11 cellular contexts compared by ENCODE assay signal in genomic region chr20:46695888-46696287, GRCh38. TPM values are rescaled to one million over a fixed set of nuclear protein-coding genes. Genes with fewer than 3 reads are reported as not detected.
DNase-seq lines count a peak whose midpoint lies in the region; ATAC-seq, FAIRE-seq and TF ChIP-seq lines count a peak whose summit lies in the region.
"Had no signal": no experiment of that assay in that cellular context is flagged by ENCODE, and none has a peak within 500 bp of the region (broad histone marks: within the 10 kb centered on the region; RNA-seq: fewer than 3 reads in every experiment).

No MANE protein-coding gene starts in this region.

- peaks cover 14% of the 10 kb centered on the region for H3K4me1 Mint-ChIP-seq in astrocyte (ENCODE audit: low read depth, unreplicated experiment)
- H3K4me1 Mint-ChIP-seq in neural crest cell: peaks cover 61% of the 10 kb centered on the region

- peaks cover 2% of the 10 kb centered on the region for H3K27me3 ChIP-seq in astrocyte (ENCODE audit: insufficient read depth, low read length)

- H3K27ac Mint-ChIP-seq in astrocyte (ENCODE audit: unreplicated experiment) (peak overlapping the region; percentile 59), neural crest cell (ENCODE audit: unreplicated experiment) (peak overlapping the region; percentile 98)
- H3K27ac Mint-ChIP-seq: activated naive CD8-positive, alpha-beta T cell treated with anti-CD3 and anti-CD28 coated beads, Interleukin-2, amount 10 ng/mL, durations not matched to agents 7 days and 5 days had no signal

- FAIRE-seq in astrocyte (lab: Jason Lieb, UNC): no peak
- FAIRE-seq: G401.6 had no signal

- H3K9ac ChIP-seq in astrocyte (ENCODE audit: low read length): no peak overlapping the region

- no peak for ATAC-seq in GM19023 (IDR thresholded peaks at IDR 0.05; ENCODE audit: unreplicated experiment)
- ATAC-seq: upper lobe of right lung had no signal

- TF ChIP-seq CTCF in astrocyte (IDR thresholded peaks at IDR 0.05; ENCODE audit: insufficient read depth, low read depth, low read length): no peak
- TF ChIP-seq CTCF in neural crest cell (conservative IDR thresholded peaks at IDR 0.05): no peak

- DNase-seq in GM03348 (ENCODE audit: low spot score) (peak; percentile 49), NCI-H146 treated with DMSO at 0.1 percent for 48 hours (lab: John Stamatoyannopoulos, UW; ENCODE audit: unreplicated experiment) (peak; percentile 73), astrocyte (ENCODE audit: low read depth) (peak; percentile 65), neural crest cell (ENCODE audit: low read depth, low spot score) (no peak), C1 segment of cervical spinal cord (lab: John Stamatoyannopoulos, UW) (no peak), Ammon's horn (ENCODE audit: low spot score) (no peak)
- DNase-seq: activated naive CD8-positive, alpha-beta T cell treated with anti-CD3 and anti-CD28 coated beads, Interleukin-2, amount 10 ng/mL, durations not matched to agents 7 days and 5 days; NCI-H1048; upper lobe of right lung had no signal

- H4K20me1 ChIP-seq in astrocyte (ENCODE audit: insufficient read depth, low read length): no peaks in the 10 kb centered on the region

- H3K9me3 Mint-ChIP-seq in astrocyte (ENCODE audit: unreplicated experiment) (peaks cover 7% of the 10 kb centered on the region), neural crest cell (peaks cover 10% of the 10 kb centered on the region)
- H3K9me3 Mint-ChIP-seq: activated naive CD8-positive, alpha-beta T cell treated with anti-CD3 and anti-CD28 coated beads, Interleukin-2, amount 10 ng/mL, durations not matched to agents 7 days and 5 days had no signal

- no peak overlapping the region for H3K27ac ChIP-seq in astrocyte (ENCODE audit: low read depth, low read length)
- H3K27ac ChIP-seq: upper lobe of right lung had no signal

- peaks cover 2% of the 10 kb centered on the region for H3K27me3 Mint-ChIP-seq in astrocyte (ENCODE audit: low read depth, unreplicated experiment)
- H3K27me3 Mint-ChIP-seq in neural crest cell (ENCODE audit: low read depth): no peaks in the 10 kb centered on the region

- no peaks in the 10 kb centered on the region for H3K79me2 ChIP-seq in astrocyte (ENCODE audit: insufficient read depth, low read length)

- no peaks in the 10 kb centered on the region for H3K4me1 ChIP-seq in astrocyte (ENCODE audit: insufficient read depth, low read length)
- H3K4me1 ChIP-seq: upper lobe of right lung had no signal

- no peaks in the 10 kb centered on the region for H3K36me3 ChIP-seq in astrocyte (ENCODE audit: insufficient read depth, low read length)
- H3K36me3 ChIP-seq: upper lobe of right lung had no signal

- H3K4me3 Mint-ChIP-seq in astrocyte (ENCODE audit: unreplicated experiment): no peak overlapping the region
- peak overlapping the region; percentile 67 for H3K4me3 Mint-ChIP-seq in neural crest cell
- H3K4me3 Mint-ChIP-seq: activated naive CD8-positive, alpha-beta T cell treated with anti-CD3 and anti-CD28 coated beads, Interleukin-2, amount 10 ng/mL, durations not matched to agents 7 days and 5 days had no signal

- H3K36me3 Mint-ChIP-seq in astrocyte (ENCODE audit: low read depth, unreplicated experiment) (peaks cover 6% of the 10 kb centered on the region), neural crest cell (ENCODE audit: low read depth) (no peaks in the 10 kb centered on the region)
- H3K36me3 Mint-ChIP-seq: activated naive CD8-positive, alpha-beta T cell treated with anti-CD3 and anti-CD28 coated beads, Interleukin-2, amount 10 ng/mL, durations not matched to agents 7 days and 5 days had no signal

- no peak overlapping the region for H2AFZ ChIP-seq in astrocyte (ENCODE audit: low read depth, low read length)

- H3K9me3 ChIP-seq in astrocyte (ENCODE audit: insufficient read depth, low read depth, low read length): no peaks in the 10 kb centered on the region
- H3K9me3 ChIP-seq: upper lobe of right lung had no signal

- peak overlapping the region; percentile 2 for H3K4me2 ChIP-seq in astrocyte (ENCODE audit: low read length)

- H3K4me3 ChIP-seq in astrocyte (ENCODE audit: insufficient read depth, low read depth, low read length): no peak overlapping the region
- H3K4me3 ChIP-seq: upper lobe of right lung had no signal

RNA-seq across cellular contexts. Expression of gene TP53RK, which starts 6.6 kb away (rescaled TPM):
- total RNA-seq in astrocyte (16.0 and 16.7 TPM in 2 replicates), neural crest cell (19.5 and 19.8 TPM in 2 replicates)

RNA-seq across cellular contexts. Expression of gene SLC2A10, which starts 13.6 kb away (rescaled TPM):
- 12.7 and 16.1 TPM in 2 replicates for total RNA-seq in astrocyte
- total RNA-seq in neural crest cell: 11.3 and 12.7 TPM in 2 replicates
- total RNA-seq: activated naive CD8-positive, alpha-beta T cell treated with anti-CD3 and anti-CD28 coated beads, Interleukin-2, amount 10 ng/mL, durations not matched to agents 7 days and 5 days had no signal

RNA-seq across cellular contexts. Expression of gene SLC13A3, which starts 44.6 kb away (rescaled TPM):
- 0.50 and 0.66 TPM in 2 replicates for total RNA-seq in astrocyte
- total RNA-seq in neural crest cell: 6.1 and 6.7 TPM in 2 replicates

Comparison
In these comparisons a context has a peak if more than half of its experiments do, and no peak if none do; other contexts are left out.
1. DNase-seq: peak in GM03348 (single experiment), NCI-H146 treated with DMSO at 0.1 percent for 48 hours (single experiment) and astrocyte (single experiment); none in neural crest cell (single experiment), C1 segment of cervical spinal cord (0 of 14) and Ammon's horn (single experiment).